11 cellular contexts compared by ENCODE assay signal in genomic region chr22:43995798-43996169, GRCh38. TPM values are rescaled to one million over a fixed set of nuclear protein-coding genes. Genes with fewer than 3 reads are reported as not detected.
A peak's percentile ranks its signal among the peaks of the same experiment; 100 is the strongest.
DNase-seq lines count a peak whose midpoint lies in the region; ATAC-seq and TF ChIP-seq lines count a peak whose summit lies in the region.
"Had no signal": no experiment of that assay in that cellular context is flagged by ENCODE, and none has a peak within 500 bp of the region (broad histone marks: within the 10 kb centered on the region; RNA-seq: fewer than 3 reads in every experiment).

No MANE protein-coding gene starts in this region.

- no peak for TF ChIP-seq CTCF in CD8-positive, alpha-beta T cell (IDR thresholded peaks at IDR 0.05)
- TF ChIP-seq CTCF in GM20000 (IDR thresholded peaks at IDR 0.05; ENCODE audit: extremely low read depth, missing control alignments) (no peak), neutrophil (IDR thresholded peaks at IDR 0.05) (no peak)

- H3K36me3 ChIP-seq in CD8-positive, alpha-beta T cell (ENCODE audit: insufficient read depth, low read length): peaks cover 9% of the 10 kb centered on the region
- H3K36me3 ChIP-seq in neutrophil: peaks cover 30% of the 10 kb centered on the region

- ATAC-seq in CD8-positive, alpha-beta T cell: no peak
- peak; percentile 61 for ATAC-seq in activated T-helper 17 cell treated with anti-CD3 and anti-CD28 coated beads, Interleukin-2, amount 50 U/mL, for 72 hours (replicated peaks)
- no peak for ATAC-seq in HG03280 (IDR thresholded peaks at IDR 0.05; ENCODE audit: unreplicated experiment)
- ATAC-seq in GM21717 (IDR thresholded peaks at IDR 0.05; ENCODE audit: unreplicated experiment): no peak

- POLR2A ChIA-PET in CD8-positive, alpha-beta T cell (lab: Charles Lee): no interaction called here

- intact Hi-C loops in CD8-positive, alpha-beta T cell (cut with DNase I, micrococcal nuclease): loop anchor here (1.0 to 2.0 kb wide), 3 partner anchors 31 to 85 kb away; partner anchors contain the start of gene SAMM50 (in 1 of the 2)

- peak overlapping the region; percentile 62 for H3K27ac ChIP-seq in CD8-positive, alpha-beta T cell (ENCODE audit: low read depth, low read length)
- peak overlapping the region; percentile 70 for H3K27ac ChIP-seq in neutrophil
- H3K27ac ChIP-seq: prostate gland had no signal

- no peaks in the 10 kb centered on the region for H3K9me3 ChIP-seq in CD8-positive, alpha-beta T cell (ENCODE audit: low read length)
- H3K9me3 ChIP-seq in neutrophil: no peaks in the 10 kb centered on the region
- H3K9me3 ChIP-seq: prostate gland, SK-N-SH had no signal

- peak overlapping the region; percentile 67 for H3K4me3 ChIP-seq in CD8-positive, alpha-beta T cell (ENCODE audit: low read depth, low read length)
- peak overlapping the region; percentile 48 to 50 for H3K4me3 ChIP-seq in neutrophil (ENCODE audit: low read depth in 1 of 2, low read length in 1 of 2)
- H3K4me3 ChIP-seq: prostate gland had no signal

- no peaks in the 10 kb centered on the region for H3K27me3 ChIP-seq in CD8-positive, alpha-beta T cell (ENCODE audit: insufficient read depth, low read length)
- no peaks in the 10 kb centered on the region for H3K27me3 ChIP-seq in neutrophil

- H3K27me3 Mint-ChIP-seq in CD8-positive, alpha-beta T cell (ENCODE audit: low read depth): no peaks in the 10 kb centered on the region
- no peaks in the 10 kb centered on the region for H3K27me3 Mint-ChIP-seq in activated T-helper 17 cell treated with anti-CD3 and anti-CD28 coated beads, Interleukin-2, amount 50 U/mL, for 72 hours

- CTCF ChIA-PET in CD8-positive, alpha-beta T cell (lab: Charles Lee): interaction anchor here (0.9 to 5.8 kb wide), 3 partner anchors 15 to 630 kb away, joined by 3 to 110 read pairs (median 76); no protein-coding TSS in a partner anchor

- H3K9me3 Mint-ChIP-seq in CD8-positive, alpha-beta T cell: no peaks in the 10 kb centered on the region
- H3K9me3 Mint-ChIP-seq in activated T-helper 17 cell treated with anti-CD3 and anti-CD28 coated beads, Interleukin-2, amount 50 U/mL, for 72 hours: no peaks in the 10 kb centered on the region

- peaks cover 27% of the 10 kb centered on the region for H3K4me1 Mint-ChIP-seq in CD8-positive, alpha-beta T cell (ENCODE audit: low read depth)
- H3K4me1 Mint-ChIP-seq in activated T-helper 17 cell treated with anti-CD3 and anti-CD28 coated beads, Interleukin-2, amount 50 U/mL, for 72 hours: peaks cover 5% of the 10 kb centered on the region

- peaks cover 15% of the 10 kb centered on the region for H3K4me1 ChIP-seq in CD8-positive, alpha-beta T cell (ENCODE audit: insufficient read depth, low read length)
- H3K4me1 ChIP-seq in neutrophil (ENCODE audit: control insufficient read depth in 1 of 2, insufficient read depth in 1 of 2, low read depth in 1 of 2, low read length in 1 of 2): peaks cover 11 to 13% of the 10 kb centered on the region in 2 experiments
- H3K4me1 ChIP-seq: prostate gland had no signal

- peaks cover 74% of the 10 kb centered on the region for H3K36me3 Mint-ChIP-seq in CD8-positive, alpha-beta T cell
- peaks cover 78% of the 10 kb centered on the region for H3K36me3 Mint-ChIP-seq in activated T-helper 17 cell treated with anti-CD3 and anti-CD28 coated beads, Interleukin-2, amount 50 U/mL, for 72 hours (ENCODE audit: low read depth)

- DNase-seq in CD8-positive, alpha-beta T cell: no peak
- DNase-seq in GM20000 (ENCODE audit: low spot score): peak; percentile 19
- no peak for DNase-seq in NK-92 (lab: John Stamatoyannopoulos, UW; ENCODE audit: unreplicated experiment)
- no peak for DNase-seq in KG1 (lab: John Stamatoyannopoulos, UW)
- DNase-seq: COR-L47, SK-N-SH had no signal

- H3K27ac Mint-ChIP-seq in CD8-positive, alpha-beta T cell: peak overlapping the region; percentile 92
- peak overlapping the region; percentile 95 for H3K27ac Mint-ChIP-seq in activated T-helper 17 cell treated with anti-CD3 and anti-CD28 coated beads, Interleukin-2, amount 50 U/mL, for 72 hours

- H3K4me3 Mint-ChIP-seq in CD8-positive, alpha-beta T cell: peak overlapping the region; percentile 92
- peak overlapping the region; percentile 93 for H3K4me3 Mint-ChIP-seq in activated T-helper 17 cell treated with anti-CD3 and anti-CD28 coated beads, Interleukin-2, amount 50 U/mL, for 72 hours

RNA-seq across cellular contexts. Expression of gene PARVB, which starts 28.3 kb away (rescaled TPM):
- 1 to 10 TPM; 4.1 to 4.9 TPM for total RNA-seq in CD8-positive, alpha-beta T cell
- 10 to 100 TPM; 50.2 to 66.1 TPM for total RNA-seq in activated T-helper 17 cell treated with anti-CD3 and anti-CD28 coated beads, Interleukin-2, amount 50 U/mL, for 72 hours

RNA-seq across cellular contexts. Expression of gene SAMM50, which starts 40.5 kb away (rescaled TPM):
- 10 to 100 TPM; 20.7 to 24.9 TPM for total RNA-seq in CD8-positive, alpha-beta T cell
- total RNA-seq in activated T-helper 17 cell treated with anti-CD3 and anti-CD28 coated beads, Interleukin-2, amount 50 U/mL, for 72 hours: 10 to 100 TPM; 31.7 to 57.2 TPM

Comparison
In these comparisons a context has a peak if more than half of its experiments do, and no peak if none do; other contexts are left out.
1. RNA of gene PARVB, which starts 28.3 kb away (total RNA-seq): 50.2 to 66.1 TPM in activated T-helper 17 cell treated with anti-CD3 and anti-CD28 coated beads, Interleukin-2, amount 50 U/mL, for 72 hours; 4.1 to 4.9 TPM in CD8-positive, alpha-beta T cell; every median in the first group is over 4 times any median in the second.